In the genomic region with DNA sequence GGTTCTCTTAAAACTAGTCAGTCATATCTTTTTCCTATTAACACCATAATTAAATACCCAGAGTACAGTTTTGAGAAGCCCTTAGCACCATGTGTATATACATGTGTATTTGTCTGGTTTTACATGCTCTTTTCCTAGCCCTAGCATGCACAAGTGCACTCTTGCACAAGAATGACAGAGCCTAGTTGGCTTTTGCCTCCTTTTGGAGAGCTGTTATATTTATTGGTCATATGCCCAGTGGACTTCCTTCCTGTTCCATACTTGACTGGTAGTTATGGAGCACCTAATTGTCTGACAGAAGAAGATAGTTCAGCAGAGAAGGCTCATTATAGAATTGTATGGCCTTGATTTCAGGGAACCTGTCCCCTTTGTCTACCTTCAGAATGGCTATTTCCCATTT, we compare ENCODE assay signal across 23 cellular contexts.
A peak's percentile ranks its signal among the peaks of the same experiment; 100 is the strongest.
DNase-seq lines count a peak whose midpoint lies in the region; ATAC-seq and TF ChIP-seq lines count a peak whose summit lies in the region.
"Had no signal": no experiment of that assay in that cellular context is flagged by ENCODE, and none has a peak within 500 bp of the region (broad histone marks: within the 10 kb centered on the region; RNA-seq: fewer than 3 reads in every experiment).

No MANE protein-coding gene starts in this region.

- H3K9me3 Mint-ChIP-seq in stimulated activated memory B cell treated with anti-CD40 and anti-IgM and Interleukin-4, amounts not matched to agents 10 μg/mL and 1 μg/mL and 100 μg/mL, for 72 hours = no peaks in the 10 kb centered on the region
- H3K9me3 Mint-ChIP-seq: CD4-positive, CD25-positive, alpha-beta regulatory T cell had no signal

- H3K4me1 Mint-ChIP-seq in stimulated activated memory B cell treated with anti-CD40 and anti-IgM and Interleukin-4, amounts not matched to agents 10 μg/mL and 1 μg/mL and 100 μg/mL, for 72 hours = no peaks in the 10 kb centered on the region
- H3K4me1 Mint-ChIP-seq: CD4-positive, CD25-positive, alpha-beta regulatory T cell; IgD-negative memory B cell had no signal

- no peaks in the 10 kb centered on the region for H3K27me3 Mint-ChIP-seq in stimulated activated memory B cell treated with anti-CD40 and anti-IgM and Interleukin-4, amounts not matched to agents 10 μg/mL and 1 μg/mL and 100 μg/mL, for 72 hours
- H3K27me3 Mint-ChIP-seq: CD4-positive, CD25-positive, alpha-beta regulatory T cell; IgD-negative memory B cell had no signal

- ATAC-seq in left lung = peak; percentile 55
- no peak for ATAC-seq in stimulated activated memory B cell treated with anti-CD40 and anti-IgM and Interleukin-4, amounts not matched to agents 10 μg/mL and 1 μg/mL and 100 μg/mL, for 72 hours

- H3K27ac Mint-ChIP-seq in stimulated activated memory B cell treated with anti-CD40 and anti-IgM and Interleukin-4, amounts not matched to agents 10 μg/mL and 1 μg/mL and 100 μg/mL, for 72 hours = no peak overlapping the region
- H3K27ac Mint-ChIP-seq: CD4-positive, CD25-positive, alpha-beta regulatory T cell; IgD-negative memory B cell had no signal

- H3K9me3 ChIP-seq in left lung (no peaks in the 10 kb centered on the region), testis (no peaks in the 10 kb centered on the region)
- H3K9me3 ChIP-seq: BE2C, SJCRH30 had no signal

- no peak for TF ChIP-seq CTCF in left lung (IDR thresholded peaks at IDR 0.05)
- no peak for TF ChIP-seq CTCF in testis (IDR thresholded peaks at IDR 0.05)

- H3K36me3 ChIP-seq in left lung (no peaks in the 10 kb centered on the region), testis (ENCODE audit: low read depth, missing control alignments) (no peaks in the 10 kb centered on the region), H7 (replicated peaks; ENCODE audit: control insufficient read depth, insufficient read depth, low read length) (peaks cover 1% of the 10 kb centered on the region; the same call in 1 of the 2 replicates)
- H3K36me3 ChIP-seq: BE2C had no signal

- no peaks in the 10 kb centered on the region for H3K4me1 ChIP-seq in left lung
- H3K4me1 ChIP-seq in testis = no peaks in the 10 kb centered on the region
- H3K4me1 ChIP-seq: BE2C, SJCRH30 had no signal

- no peak for TF ChIP-seq POLR2A in testis (IDR thresholded peaks at IDR 0.05)

- H3K36me3 Mint-ChIP-seq in stimulated activated memory B cell treated with anti-CD40 and anti-IgM and Interleukin-4, amounts not matched to agents 10 μg/mL and 1 μg/mL and 100 μg/mL, for 72 hours = peaks cover 13% of the 10 kb centered on the region
- H3K36me3 Mint-ChIP-seq: IgD-negative memory B cell had no signal

- H3K4me3 ChIP-seq in left lung = no peak overlapping the region
- H3K4me3 ChIP-seq in testis = no peak overlapping the region
- no peak overlapping the region for H3K4me3 ChIP-seq in H7 (ENCODE audit: insufficient read depth, low read depth, low read length)
- H3K4me3 ChIP-seq: SJCRH30 had no signal

- H3K4me3 Mint-ChIP-seq in stimulated activated memory B cell treated with anti-CD40 and anti-IgM and Interleukin-4, amounts not matched to agents 10 μg/mL and 1 μg/mL and 100 μg/mL, for 72 hours = no peak overlapping the region
- H3K4me3 Mint-ChIP-seq: CD4-positive, CD25-positive, alpha-beta regulatory T cell; IgD-negative memory B cell had no signal

- DNase-seq in NCI-H2029 (lab: John Stamatoyannopoulos, UW) = peak; percentile 31
- DNase-seq in NCI-H2029 treated with DMSO at 0.1 percent for 48 hours (lab: John Stamatoyannopoulos, UW) = no peak
- peak; percentile 3 for DNase-seq in OCI-M1 (lab: John Stamatoyannopoulos, UW)
- peak; percentile 41 for DNase-seq in fibroblast of gingiva (ENCODE audit: low read depth)
- no peak for DNase-seq in left lung
- DNase-seq in testis = no peak
- DNase-seq in H7 = no peak
- DNase-seq: 8988T; BE2C; CD4-positive, CD25-positive, alpha-beta regulatory T cell; COR-L47; DMS 273 treated with DMSO at 0.1 percent for 48 hours; EL; Kasumi-1; NCI-H1105 treated with DMSO at 0.1 percent for 48 hours; NCI-H1694; NCI-H2107; NCI-H2227 treated with DMSO at 0.1 percent for 48 hours; NCI-H524; NCI-H82; SJCRH30 had no signal

- intact Hi-C loops in left lung (cut with DNase I) (no loop called here), testis (cut with DNase I; ENCODE audit: low total_unique reads) (no loop called here)

- H3K27me3 ChIP-seq in left lung (no peaks in the 10 kb centered on the region), testis (no peaks in the 10 kb centered on the region), H7 (ENCODE audit: control insufficient read depth, insufficient read depth, low read length) (no peaks in the 10 kb centered on the region)
- H3K27me3 ChIP-seq: BE2C, SJCRH30 had no signal

- no peak overlapping the region for H3K27ac ChIP-seq in left lung
- H3K27ac ChIP-seq in testis = no peak overlapping the region
- H3K27ac ChIP-seq: SJCRH30 had no signal

Comparison
In these comparisons a context has a peak if more than half of its experiments do, and no peak if none do; other contexts are left out.
1. DNase-seq: peak in NCI-H2029 (single experiment), OCI-M1 (single experiment) and fibroblast of gingiva (single experiment); none in NCI-H2029 treated with DMSO at 0.1 percent for 48 hours (single experiment), left lung (0 of 2), testis (single experiment) and H7 (single experiment).